ENCODE assay signal across 8 cellular contexts in the genomic region with DNA sequence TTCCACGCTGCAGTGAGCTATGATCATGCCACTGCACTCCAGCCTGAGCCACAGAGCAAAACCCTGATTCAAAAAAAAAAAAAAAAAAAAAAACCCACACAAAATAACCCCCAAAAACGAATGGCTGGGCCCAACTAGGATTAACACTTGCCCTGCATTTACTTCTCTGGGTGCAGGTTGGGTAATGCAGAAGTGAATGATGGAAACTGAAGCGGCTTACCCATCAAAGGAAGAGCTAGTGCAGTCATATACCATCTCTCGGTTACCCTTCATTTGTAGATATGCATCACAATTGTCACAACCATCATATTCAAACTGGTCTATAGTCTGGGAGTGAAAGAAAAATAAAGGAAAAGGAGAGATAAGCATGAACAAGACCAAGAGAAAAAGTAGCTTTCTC. TPM values are rescaled to one million over a fixed set of nuclear protein-coding genes. Genes with fewer than 3 reads are reported as not detected.
A peak's percentile ranks its signal among the peaks of the same experiment; 100 is the strongest.
DNase-seq lines count a peak whose midpoint lies in the region; ATAC-seq, FAIRE-seq and TF ChIP-seq lines count a peak whose summit lies in the region.

No MANE protein-coding gene starts in this region.

- H3K4me1 ChIP-seq in SK-N-SH (ENCODE audit: control insufficient read depth in 1 of 2, insufficient read depth in 2 of 2, low read depth in 1 of 2, low read length in 1 of 2): peaks cover 0 to 10% of the 10 kb centered on the region in 2 experiments; a peak in 2 of 4 replicates
- H3K4me1 ChIP-seq in keratinocyte (ENCODE audit: control insufficient read depth, extremely low read depth, insufficient read depth, low read length): peaks cover 13% of the 10 kb centered on the region
- H3K4me1 ChIP-seq in stomach smooth muscle (ENCODE audit: control insufficient read depth, insufficient read depth, low read length): peaks cover 11% of the 10 kb centered on the region

- no peaks in the 10 kb centered on the region for H3K9me3 Mint-ChIP-seq in activated T-helper 2 cell treated with anti-CD3 and anti-CD28 coated beads, Interferon-gamma antibody, Interleukin-2, Interleukin-4, amounts not matched to agents 10 μg/mL and 5 μg/mL and 100 μg/mL, durations not matched to agents 14 hours and 24 hours and 36 hours

- H3K36me3 Mint-ChIP-seq in activated T-helper 2 cell treated with anti-CD3 and anti-CD28 coated beads, Interferon-gamma antibody, Interleukin-2, Interleukin-4, amounts not matched to agents 10 μg/mL and 5 μg/mL and 100 μg/mL, durations not matched to agents 14 hours and 24 hours and 36 hours (ENCODE audit: low read depth): peaks cover 77% of the 10 kb centered on the region

- H3F3A ChIP-seq in SK-N-SH (replicated peaks; ENCODE audit: insufficient read depth): peaks cover 5% of the 10 kb centered on the region

- TF ChIP-seq EP300 in SK-N-SH (IDR thresholded peaks at IDR 0.05; ENCODE audit: borderline replicate concordance in 1 of 2, low read depth in 1 of 2, low read length in 1 of 2): no peak

- no peaks in the 10 kb centered on the region for H3K27me3 Mint-ChIP-seq in activated T-helper 2 cell treated with anti-CD3 and anti-CD28 coated beads, Interferon-gamma antibody, Interleukin-2, Interleukin-4, amounts not matched to agents 10 μg/mL and 5 μg/mL and 100 μg/mL, durations not matched to agents 14 hours and 24 hours and 36 hours (ENCODE audit: low read depth)

- ATAC-seq in SK-N-SH treated with all-trans-retinoic acid at 6 μM for 48 hours (no peak), HG02973 (IDR thresholded peaks at IDR 0.05; ENCODE audit: unreplicated experiment) (no peak)

- no peak for DNase-seq in SK-N-SH
- no peak for DNase-seq in activated T-helper 2 cell treated with anti-CD3 and anti-CD28 coated beads, Interferon-gamma antibody, Interleukin-2, Interleukin-4, amounts not matched to agents 10 μg/mL and 5 μg/mL and 100 μg/mL, durations not matched to agents 14 hours and 24 hours and 36 hours (ENCODE audit: low spot score)
- no peak for DNase-seq in keratinocyte (ENCODE audit: low read depth, low spot score)
- DNase-seq in retina: no peak
- DNase-seq in SIG-M5 treated with dmso at 0.1 percent for 504 hours (lab: John Stamatoyannopoulos, UW; ENCODE audit: unreplicated experiment): no peak

- FAIRE-seq in keratinocyte (lab: Jason Lieb, UNC): no peak

- intact Hi-C loops in activated T-helper 2 cell treated with anti-CD3 and anti-CD28 coated beads, Interferon-gamma antibody, Interleukin-2, Interleukin-4, amounts not matched to agents 10 μg/mL and 5 μg/mL and 100 μg/mL, durations not matched to agents 14 hours and 24 hours and 36 hours (cut with micrococcal nuclease): no loop called here

- CTCF ChIA-PET in SK-N-SH (lab: Yijun Ruan, JAX): interaction anchor here (0.6 to 5.3 kb wide), 8 partner anchors 10 to 490 kb away, joined by 3 to 27 read pairs (median 6); a partner anchor contains a TSS

- H3K4me3 ChIP-seq in SK-N-SH (ENCODE audit: low read depth in 2 of 2, low read length in 1 of 2) (peak overlapping the region; percentile 74 to 99), keratinocyte (ENCODE audit: control insufficient read depth in 2 of 3, extremely low read depth in 1 of 3, insufficient read depth in 2 of 3, low read depth in 1 of 3, low read length in 3 of 3) (peak overlapping the region; percentile 78 to 95 (median 82)), stomach smooth muscle (ENCODE audit: low read length in 2 of 2) (peak overlapping the region; percentile 98 to 99)

- H3K9me3 ChIP-seq in SK-N-SH: no peaks in the 10 kb centered on the region
- no peaks in the 10 kb centered on the region for H3K9me3 ChIP-seq in keratinocyte (ENCODE audit: control insufficient read depth, low read depth, low read length)
- no peaks in the 10 kb centered on the region for H3K9me3 ChIP-seq in stomach smooth muscle (ENCODE audit: control insufficient read depth in 2 of 2, low read length in 2 of 2)

- no peaks in the 10 kb centered on the region for H3K27me3 ChIP-seq in SK-N-SH (ENCODE audit: insufficient read depth)
- H3K27me3 ChIP-seq in keratinocyte (ENCODE audit: control insufficient read depth, extremely low read depth, insufficient read depth, low read length): no peaks in the 10 kb centered on the region
- H3K27me3 ChIP-seq in stomach smooth muscle (ENCODE audit: control insufficient read depth in 1 of 2, insufficient read depth in 2 of 2, low read length in 2 of 2): no peaks in the 10 kb centered on the region

- dilution Hi-C loops in keratinocyte (cut with MboI; ENCODE audit: extremely low pct_ligation_motif_present, low sequenced_read_pairs): no loop called here

- H3K9me2 ChIP-seq in SK-N-SH: no peaks in the 10 kb centered on the region

- H3K4me2 ChIP-seq in SK-N-SH: peak overlapping the region; percentile 98
- peak overlapping the region; percentile 91 for H3K4me2 ChIP-seq in keratinocyte (ENCODE audit: control insufficient read depth, extremely low read depth, insufficient read depth, low read depth, low read length)

- H3K27ac ChIP-seq in SK-N-SH (ENCODE audit: low read depth in 2 of 2, low read length in 1 of 2) (no peak overlapping the region), keratinocyte (ENCODE audit: control insufficient read depth, insufficient read depth, low read length) (peak overlapping the region; percentile 77), stomach smooth muscle (ENCODE audit: low read length) (no peak overlapping the region)

- no peak overlapping the region for H2AFZ ChIP-seq in SK-N-SH (ENCODE audit: low read depth)
- H2AFZ ChIP-seq in keratinocyte (ENCODE audit: control insufficient read depth, low read length): no peak overlapping the region

- no peak for TF ChIP-seq RAD21 in SK-N-SH (IDR thresholded peaks at IDR 0.05; ENCODE audit: low read length)

- WGBS in SK-N-SH (ENCODE audit: low lambda C conversion rate): 42% methylated on average over 4 of the region's 4 CpGs

- H3K4me1 Mint-ChIP-seq in activated T-helper 2 cell treated with anti-CD3 and anti-CD28 coated beads, Interferon-gamma antibody, Interleukin-2, Interleukin-4, amounts not matched to agents 10 μg/mL and 5 μg/mL and 100 μg/mL, durations not matched to agents 14 hours and 24 hours and 36 hours (ENCODE audit: low read depth): peaks cover 55% of the 10 kb centered on the region

- POLR2A ChIA-PET in SK-N-SH (lab: Yijun Ruan, JAX): interaction anchor here (1.5 to 4.4 kb wide), 7 partner anchors 8 to 27 kb away, joined by 5 to 57 read pairs (median 18); no protein-coding TSS in a partner anchor

- no peak for TF ChIP-seq CTCF in SK-N-SH (IDR thresholded peaks at IDR 0.05)
- no peak for TF ChIP-seq CTCF in keratinocyte (optimal IDR thresholded peaks at IDR 0.05 in 1 of 3, IDR thresholded peaks at IDR 0.05 in 1 of 3, conservative IDR thresholded peaks at IDR 0.05 in 1 of 3; ENCODE audit: extremely low read depth in 1 of 3, insufficient read depth in 2 of 3, low read length in 3 of 3)

- H3K79me2 ChIP-seq in SK-N-SH (ENCODE audit: insufficient read depth) (peaks cover 16% of the 10 kb centered on the region), keratinocyte (ENCODE audit: control insufficient read depth, insufficient read depth, low read length) (peaks cover 17% of the 10 kb centered on the region)

- H4K20me1 ChIP-seq in SK-N-SH (ENCODE audit: insufficient read depth) (no peaks in the 10 kb centered on the region), keratinocyte (ENCODE audit: control insufficient read depth, extremely low read depth, insufficient read depth, low read length) (no peaks in the 10 kb centered on the region)

- H3K36me3 ChIP-seq in SK-N-SH (replicated peaks in 1 of 2; ENCODE audit: control insufficient read depth in 1 of 2, insufficient read depth in 2 of 2, low read length in 1 of 2) (peaks cover 37 to 48% of the 10 kb centered on the region in 2 experiments), keratinocyte (ENCODE audit: control insufficient read depth in 2 of 2, extremely low read depth in 1 of 2, insufficient read depth in 2 of 2, low read length in 2 of 2) (peaks cover 21 to 34% of the 10 kb centered on the region in 2 experiments), stomach smooth muscle (ENCODE audit: control insufficient read depth in 2 of 2, insufficient read depth in 2 of 2, low read length in 2 of 2) (peaks cover 35 to 37% of the 10 kb centered on the region in 2 donors)

- H3K4me3 Mint-ChIP-seq in activated T-helper 2 cell treated with anti-CD3 and anti-CD28 coated beads, Interferon-gamma antibody, Interleukin-2, Interleukin-4, amounts not matched to agents 10 μg/mL and 5 μg/mL and 100 μg/mL, durations not matched to agents 14 hours and 24 hours and 36 hours (ENCODE audit: low read depth): peak overlapping the region; percentile 100

- peak overlapping the region; percentile 98 for H3K27ac Mint-ChIP-seq in activated T-helper 2 cell treated with anti-CD3 and anti-CD28 coated beads, Interferon-gamma antibody, Interleukin-2, Interleukin-4, amounts not matched to agents 10 μg/mL and 5 μg/mL and 100 μg/mL, durations not matched to agents 14 hours and 24 hours and 36 hours

- H3K9me1 ChIP-seq in keratinocyte (ENCODE audit: control insufficient read depth, extremely low read depth, insufficient read depth, low read length): no peaks in the 10 kb centered on the region

- H3K9ac ChIP-seq in SK-N-SH (peak overlapping the region; percentile 86), keratinocyte (ENCODE audit: control insufficient read depth, extremely low read depth, insufficient read depth, low read length) (peak overlapping the region; percentile 89), stomach smooth muscle (ENCODE audit: low read length in 2 of 2) (peak overlapping the region; percentile 89 to 96)

RNA-seq across cellular contexts. Expression of a gene that starts 0.8 kb away (rescaled TPM):
- polyA plus RNA-seq in SK-N-SH (2012; rRNA removed): 165 and 205 TPM in 2 replicates
- 216 and 229 TPM in 2 replicates for polyA plus RNA-seq in SK-N-SH (2012; cell fraction: cytosol; rRNA removed)
- polyA plus RNA-seq in SK-N-SH (2012; cell fraction: nucleus; rRNA removed): 54.9 and 92.8 TPM in 2 replicates
- 153 and 160 TPM in 2 replicates for total RNA-seq in activated T-helper 2 cell treated with anti-CD3 and anti-CD28 coated beads, Interferon-gamma antibody, Interleukin-2, Interleukin-4, amounts not matched to agents 10 μg/mL and 5 μg/mL and 100 μg/mL, durations not matched to agents 14 hours and 24 hours and 36 hours
- polyA plus RNA-seq in keratinocyte: 107 to 206 TPM (median 161 TPM) in 3 replicates
- 113 TPM for polyA plus RNA-seq in keratinocyte (2011; ENCODE audit: low read depth)
- polyA plus RNA-seq in keratinocyte (2011; cell fraction: cytosol; rRNA removed): 99.9 and 137 TPM in 2 replicates
- 65.9 and 75.0 TPM in 2 replicates for polyA plus RNA-seq in keratinocyte (2011; cell fraction: nucleus; rRNA removed)
- polyA plus RNA-seq in keratinocyte (2012; ENCODE audit: low replicate concordance): 90.7 and 125 TPM in 2 replicates
- polyA minus RNA-seq in keratinocyte: 28.7 to 77.6 TPM (median 57.7 TPM) in 3 replicates
- 36.6 TPM for polyA minus RNA-seq in keratinocyte (2011; cell fraction: cytosol; rRNA and poly(A)+ RNA removed)
- 11.6 and 18.3 TPM in 2 replicates for polyA minus RNA-seq in keratinocyte (2011; cell fraction: nucleus; rRNA and poly(A)+ RNA removed)

RNA-seq across cellular contexts. Expression of a gene that starts 22.6 kb away (rescaled TPM):
- polyA plus RNA-seq in SK-N-SH (2012; rRNA removed): 0.79 and 1.9 TPM in 2 replicates
- 0.28 and 0.97 TPM in 2 replicates for polyA plus RNA-seq in SK-N-SH (2012; cell fraction: cytosol; rRNA removed)
- polyA plus RNA-seq in SK-N-SH (2012; cell fraction: nucleus; rRNA removed): 4.8 and 8.3 TPM in 2 replicates
- total RNA-seq in activated T-helper 2 cell treated with anti-CD3 and anti-CD28 coated beads, Interferon-gamma antibody, Interleukin-2, Interleukin-4, amounts not matched to agents 10 μg/mL and 5 μg/mL and 100 μg/mL, durations not matched to agents 14 hours and 24 hours and 36 hours: 21.9 and 22.3 TPM in 2 replicates
- polyA plus RNA-seq in keratinocyte: 0.02 to 0.10 TPM (median 0.04 TPM) in 3 replicates
- not detected for polyA plus RNA-seq in keratinocyte (2011; ENCODE audit: low read depth)
- polyA plus RNA-seq in keratinocyte (2011; cell fraction: cytosol; rRNA removed): not detected in 2 replicates
- 0.22 and 0.36 TPM in 2 replicates for polyA plus RNA-seq in keratinocyte (2011; cell fraction: nucleus; rRNA removed)
- 0.10 TPM in 1 of 2 replicates, not detected in the other for polyA plus RNA-seq in keratinocyte (2012; ENCODE audit: low replicate concordance)
- 0.22 TPM in 1 of 3 replicates, not detected in the others for polyA minus RNA-seq in keratinocyte
- polyA minus RNA-seq in keratinocyte (2011; cell fraction: cytosol; rRNA and poly(A)+ RNA removed): not detected
- polyA minus RNA-seq in keratinocyte (2011; cell fraction: nucleus; rRNA and poly(A)+ RNA removed): not detected in 2 replicates
